ENCODE assay signal across 8 cellular contexts in the genomic region with DNA sequence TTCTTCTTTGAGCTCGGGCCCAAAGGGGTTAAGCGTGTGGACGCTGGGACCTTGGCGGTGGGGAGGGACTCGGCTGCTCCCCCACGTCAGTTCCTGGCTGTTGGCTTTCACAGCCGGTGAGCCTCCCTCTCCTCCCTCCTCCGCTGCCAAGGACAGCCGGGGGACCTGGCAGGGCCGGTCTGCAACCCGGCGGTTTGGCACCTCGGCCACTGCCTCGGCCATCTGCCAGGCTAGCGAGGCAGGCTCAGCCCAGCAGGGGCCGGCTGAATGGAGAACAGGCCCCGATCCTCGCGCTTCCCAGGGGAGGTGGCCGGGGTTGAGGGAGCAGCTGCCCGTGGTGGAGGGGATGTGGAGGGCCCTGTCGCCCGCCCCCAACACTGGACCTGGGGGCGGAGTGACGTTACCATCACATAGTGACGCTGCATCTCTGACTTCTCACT. TPM values are rescaled to one million over a fixed set of nuclear protein-coding genes. Genes with fewer than 3 reads are reported as not detected.
DNase-seq lines count a peak whose midpoint lies in the region; ATAC-seq and TF ChIP-seq lines count a peak whose summit lies in the region.

No MANE protein-coding gene starts in this region.

- no peaks in the 10 kb centered on the region for H3K9me3 ChIP-seq in spleen

- ATAC-seq in activated T-cell treated with anti-CD3 and anti-CD28 coated beads, Interleukin-2, amount 50 U/mL, for 72 hours (replicated peaks in 1 of 2): no peak

- H3K27ac ChIP-seq in spleen: peak overlapping the region; percentile 56 to 99 (median 84)

- TF ChIP-seq POLR2A in spleen (IDR thresholded peaks at IDR 0.05): no peak

- H3K27me3 Mint-ChIP-seq in immature natural killer cell (ENCODE audit: low read depth in 3 of 3): peaks cover 0 to 12% (median 2%) of the 10 kb centered on the region in 3 donors
- H3K27me3 Mint-ChIP-seq in activated T-cell treated with anti-CD3 and anti-CD28 coated beads, Interleukin-2, amount 50 U/mL, for 72 hours (ENCODE audit: low read depth): no peaks in the 10 kb centered on the region

- H3K4me3 Mint-ChIP-seq in immature natural killer cell: no peak overlapping the region
- no peak overlapping the region for H3K4me3 Mint-ChIP-seq in activated T-cell treated with anti-CD3 and anti-CD28 coated beads, Interleukin-2, amount 50 U/mL, for 72 hours

- H3K36me3 Mint-ChIP-seq in immature natural killer cell: peaks cover 7 to 30% (median 11%) of the 10 kb centered on the region in 3 donors
- H3K36me3 Mint-ChIP-seq in activated T-cell treated with anti-CD3 and anti-CD28 coated beads, Interleukin-2, amount 50 U/mL, for 72 hours (ENCODE audit: insufficient read depth in 2 of 2): peaks cover 5 to 7% of the 10 kb centered on the region in 2 donors

- TF ChIP-seq CTCF in spleen (IDR thresholded peaks at IDR 0.05 in 8 of 11, conservative IDR thresholded peaks at IDR 0.05 in 3 of 11): peak in 4 of 11 experiments; percentile 3 to 23 (median 20)

- peaks cover 41 to 46% of the 10 kb centered on the region in 2 donors for H3K4me1 Mint-ChIP-seq in immature natural killer cell
- peaks cover 37% of the 10 kb centered on the region for H3K4me1 Mint-ChIP-seq in activated T-cell treated with anti-CD3 and anti-CD28 coated beads, Interleukin-2, amount 50 U/mL, for 72 hours (ENCODE audit: low read depth)

- H3K4me1 ChIP-seq in spleen: peaks cover 38 to 91% (median 68%) of the 10 kb centered on the region in 6 donors

- WGBS in spleen, 5 donors: 60 to 81% (median 71%) methylated on average over 9 to 26 of the region's 26 CpGs

- H3K27ac Mint-ChIP-seq in immature natural killer cell: peak overlapping the region in 1 of 6 donors; percentile 58
- H3K27ac Mint-ChIP-seq in activated T-cell treated with anti-CD3 and anti-CD28 coated beads, Interleukin-2, amount 50 U/mL, for 72 hours: no peak overlapping the region

- intact Hi-C loops in spleen (cut with DNase I; ENCODE audit: low total_unique reads): no loop called here

- H3K27me3 ChIP-seq in spleen (replicated peaks in 1 of 7): no peaks in the 10 kb centered on the region

- H3K36me3 ChIP-seq in spleen: peaks cover 18 to 85% (median 69%) of the 10 kb centered on the region in 6 donors

- H3K4me3 ChIP-seq in spleen: peak overlapping the region in 2 of 8 donors; percentile 74 to 93

- DNase-seq in HT-29 (ENCODE audit: low spot score) (peak; percentile 61), astrocyte of the hippocampus (ENCODE audit: low read depth, low spot score) (peak; percentile 96), inferior parietal cortex (ENCODE audit: extremely low spot score) (peak; percentile 30), spleen (peak; percentile 90), NCI-H1048 (lab: John Stamatoyannopoulos, UW) (no peak), immature natural killer cell (no peak), kidney glomerular epithelial cell (lab: John Stamatoyannopoulos, UW) (no peak)
- DNase-seq in activated T-cell treated with anti-CD3 and anti-CD28 coated beads, Interleukin-2, amount 50 U/mL, for 72 hours: no peak

- H3K9me3 Mint-ChIP-seq in immature natural killer cell: no peaks in the 10 kb centered on the region
- no peaks in the 10 kb centered on the region for H3K9me3 Mint-ChIP-seq in activated T-cell treated with anti-CD3 and anti-CD28 coated beads, Interleukin-2, amount 50 U/mL, for 72 hours

RNA-seq across cellular contexts. Expression of a gene that starts 5.0 kb away (rescaled TPM):
- 356 and 359 TPM in 2 replicates for total RNA-seq in HT-29 (2014; rRNA removed; shearing (Covaris generic))
- 100 to 1,000 TPM; 325 to 569 (median 425) TPM for total RNA-seq in spleen
- polyA plus RNA-seq in spleen (100 to 1,000 TPM; 428 to 618 (median 514) TPM), immature natural killer cell (100 to 1,000 TPM; 382 to 635 (median 466) TPM)
- total RNA-seq in activated T-cell treated with anti-CD3 and anti-CD28 coated beads, Interleukin-2, amount 50 U/mL, for 72 hours: 100 to 1,000 TPM; 286 to 349 TPM

RNA-seq across cellular contexts. Expression of a gene that starts 28.2 kb away (rescaled TPM):
- total RNA-seq in HT-29 (2014; rRNA removed; shearing (Covaris generic)): 0.08 and 1.1 TPM in 2 replicates
- total RNA-seq in spleen: 10 to 100 TPM; 31.7 to 88.0 (median 40.2) TPM
- polyA plus RNA-seq in spleen (10 to 100 TPM; 12.0 to 46.7 (median 22.8) TPM), immature natural killer cell (1 to 10 TPM; 1.2 to 2.4 (median 1.3) TPM)
- 10 to 100 TPM; 12.4 to 16.5 TPM for total RNA-seq in activated T-cell treated with anti-CD3 and anti-CD28 coated beads, Interleukin-2, amount 50 U/mL, for 72 hours

RNA-seq across cellular contexts. Expression of a gene that starts 36.9 kb away (rescaled TPM):
- 54.1 and 68.2 TPM in 2 replicates for total RNA-seq in HT-29 (2014; rRNA removed; shearing (Covaris generic))
- total RNA-seq in spleen: 10 to 100 TPM; 22.6 to 41.5 (median 33.4) TPM
- 10 to 100 TPM in 1 of 3 donors, 1 to 10 TPM in 2; 5.1 to 22.7 (median 6.1) TPM for polyA plus RNA-seq in spleen
- under 1 TPM in 1 of 3 donors, not detected in 2; 0.09 TPM for polyA plus RNA-seq in immature natural killer cell
- total RNA-seq in activated T-cell treated with anti-CD3 and anti-CD28 coated beads, Interleukin-2, amount 50 U/mL, for 72 hours: 1 to 10 TPM; 7.7 to 8.4 TPM

Comparison
In these comparisons a context has a peak if more than half of its experiments do, and no peak if none do; other contexts are left out.
1. DNase-seq: peak in HT-29 (single experiment), astrocyte of the hippocampus (single experiment), inferior parietal cortex (single experiment) and spleen (single experiment); none in NCI-H1048 (single experiment), immature natural killer cell (0 of 3), kidney glomerular epithelial cell (single experiment) and activated T-cell treated with anti-CD3 and anti-CD28 coated beads, Interleukin-2, amount 50 U/mL, for 72 hours (0 of 2).